ENCODE assay signal across 9 cellular contexts in the genomic region with DNA sequence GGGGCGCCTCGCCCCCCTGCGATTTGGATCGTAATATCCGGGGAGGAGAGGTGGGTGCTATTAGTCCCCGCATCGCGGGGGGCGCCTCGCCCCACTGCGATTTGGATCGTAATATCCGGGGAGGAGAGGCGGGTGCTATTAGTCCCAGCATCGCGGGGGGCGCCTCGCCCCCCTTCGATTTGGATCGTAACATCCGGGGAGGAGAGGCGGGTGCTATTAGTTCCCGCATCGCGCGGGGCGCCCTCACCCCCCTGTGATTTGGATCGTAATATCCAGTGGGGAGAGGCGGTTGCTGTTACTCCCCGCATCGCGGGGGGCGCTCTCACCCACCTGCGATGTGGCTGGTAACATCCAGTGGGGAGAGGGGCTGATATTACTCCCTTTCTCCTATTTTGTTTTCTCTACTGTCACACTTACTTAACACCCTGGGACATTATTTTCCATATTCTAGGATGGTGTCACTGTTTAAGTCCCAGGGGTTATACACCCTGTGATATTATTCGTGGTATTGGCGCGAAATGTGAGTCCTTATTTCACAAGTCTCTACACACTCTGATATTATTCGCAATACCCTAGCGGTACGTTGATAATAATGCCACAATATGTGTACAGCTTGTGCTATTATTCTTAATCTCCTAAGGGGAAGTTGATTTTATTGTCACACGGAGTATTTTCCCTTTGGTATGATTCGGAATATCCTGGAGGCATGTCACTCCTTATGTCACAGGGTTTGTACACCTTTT. TPM values are rescaled to one million over a fixed set of nuclear protein-coding genes. Genes with fewer than 3 reads are reported as not detected.
A peak's percentile ranks its signal among the peaks of the same experiment; 100 is the strongest.
DNase-seq lines count a peak whose midpoint lies in the region; ATAC-seq, FAIRE-seq and TF ChIP-seq lines count a peak whose summit lies in the region.
"Had no signal": no experiment of that assay in that cellular context is flagged by ENCODE, and none has a peak within 500 bp of the region (broad histone marks: within the 10 kb centered on the region; RNA-seq: fewer than 3 reads in every experiment).

No MANE protein-coding gene starts in this region.

- H3K36me3 ChIP-seq in small intestine (ENCODE audit: control insufficient read depth in 2 of 2, insufficient read depth in 2 of 2, low read length in 2 of 2), result no peaks in the 10 kb centered on the region

- peak; percentile 97 to 100 for ATAC-seq in A549
- no peak for ATAC-seq in HG02973 (IDR thresholded peaks at IDR 0.05; ENCODE audit: unreplicated experiment)

- intact Hi-C loops in dorsolateral prefrontal cortex (cut with DNase I), result no loop called here

- TF ChIP-seq RAD21 in A549 (conservative IDR thresholded peaks at IDR 0.05 in 1 of 2, IDR thresholded peaks at IDR 0.05 in 1 of 2), result peak in 1 of 2 experiments; percentile 18; a peak in 1 of 5 replicates

- H3K4me2 ChIP-seq in A549, result peak overlapping the region; percentile 94

- TF ChIP-seq CTCF in A549 (IDR thresholded peaks at IDR 0.05), result peak; percentile 68
- TF ChIP-seq CTCF in GM20000 (IDR thresholded peaks at IDR 0.05; ENCODE audit: extremely low read depth, missing control alignments), result peak; percentile 45
- peak; percentile 79 for TF ChIP-seq CTCF in VCaP (conservative IDR thresholded peaks at IDR 0.05)
- peak in 17 of 56 donors; percentile 7 to 40 (median 24) for TF ChIP-seq CTCF in dorsolateral prefrontal cortex (IDR thresholded peaks at IDR 0.05 in 54 of 56, conservative IDR thresholded peaks at IDR 0.05 in 2 of 56; ENCODE audit: low read depth in 1 of 56, partially characterized antibody in 56 of 56)

- H3K4me1 ChIP-seq in A549, result 0 out of 3 replicates have a peak, but pooled peaks cover 6% of the 10 kb centered on the region
- H3K4me1 ChIP-seq in small intestine (ENCODE audit: control insufficient read depth in 2 of 2, insufficient read depth in 1 of 2, low read depth in 1 of 2, low read length in 1 of 2), result no peaks in the 10 kb centered on the region

- peaks cover 0 to 18% (median 4%) of the 10 kb centered on the region in 45 donors for H3K27me3 ChIP-seq in dorsolateral prefrontal cortex
- H3K27me3 ChIP-seq in small intestine (ENCODE audit: control insufficient read depth in 2 of 2, insufficient read depth in 2 of 2, low read length in 2 of 2), result no peaks in the 10 kb centered on the region

- CTCF ChIA-PET in A549 (lab: Yijun Ruan, JAX), result interaction anchor here (0.6 kb wide), 1 partner anchor 9 kb away, joined by 5 read pairs; no protein-coding TSS in a partner anchor

- POLR2A ChIA-PET in A549 (lab: Yijun Ruan, JAX), result no interaction called here

- H3K27ac ChIP-seq in A549, result peak overlapping the region; percentile 49 to 75; a peak in 5 of 6 replicates
- H3K27ac ChIP-seq in VCaP, result no peak overlapping the region
- H3K27ac ChIP-seq in dorsolateral prefrontal cortex, result no peak overlapping the region
- no peak overlapping the region for H3K27ac ChIP-seq in small intestine (ENCODE audit: low read depth in 1 of 2, low read length in 1 of 2)

- WGBS in A549 (ENCODE audit: missing lambda C conversion rate), result 44% methylated on average over 27 of the region's 42 CpGs
- 23 to 27% (median 24%) methylated on average over 35 to 42 of the region's 42 CpGs for WGBS in small intestine, 3 donors

- FAIRE-seq in A549 (lab: Jason Lieb, UNC) (no peak), small intestine (lab: Jason Lieb, UNC) (no peak)
- FAIRE-seq: GM18507 had no signal

- TF ChIP-seq POLR2A in A549 (IDR thresholded peaks at IDR 0.05; ENCODE audit: low read length), result no peak

- H3K9me3 ChIP-seq in A549, result no peaks in the 10 kb centered on the region
- no peaks in the 10 kb centered on the region for H3K9me3 ChIP-seq in small intestine (ENCODE audit: control insufficient read depth, low read depth)

- DNase-seq in A549 (ENCODE audit: low read depth in 1 of 2, low spot score in 1 of 2), result peak; percentile 56 to 63
- DNase-seq in GM20000 (ENCODE audit: low spot score), result peak; percentile 32
- no peak for DNase-seq in dorsolateral prefrontal cortex
- peak; percentile 8 for DNase-seq in small intestine
- DNase-seq in inferior parietal cortex (ENCODE audit: extremely low spot score), result no peak
- DNase-seq in foreskin melanocyte, result no peak

- peak overlapping the region; percentile 63 for H3K4me3 ChIP-seq in A549
- peak overlapping the region in 33 of 59 donors; percentile 9 to 56 (median 35) for H3K4me3 ChIP-seq in dorsolateral prefrontal cortex
- H3K4me3 ChIP-seq in small intestine (ENCODE audit: low read depth in 1 of 2, low read length in 2 of 2), result peak overlapping the region in 1 of 2 donors; percentile 2

- no peak for TF ChIP-seq EP300 in A549 (IDR thresholded peaks at IDR 0.05)

TF ChIP-seq in A549, 52 proteins besides CTCF, POLR2A, EP300 and RAD21:
- TF ChIP-seq CBX2 (IDR thresholded peaks at IDR 0.05; ENCODE audit: borderline replicate concordance, low read depth), result no peak
- no peak for TF ChIP-seq JUN (IDR thresholded peaks at IDR 0.05)
- no peak for TF ChIP-seq KDM1A (IDR thresholded peaks at IDR 0.05; ENCODE audit: low read depth)
- TF ChIP-seq SMC3 (IDR thresholded peaks at IDR 0.05), result no peak
- no peak for TF ChIP-seq NPAS2 (CRISPR knock-in tag; IDR thresholded peaks at IDR 0.05; ENCODE audit: borderline replicate concordance)

RNA-seq across cellular contexts. Expression of gene ALDH3B2, which starts 57.8 kb away (rescaled TPM):
- polyA plus RNA-seq in A549 (2011; rRNA removed) (not detected in 2 replicates), A549 (2017; fragmentation: RNase III; extraction: RNeasy Plus Mini Kit Qiagen cat#74134 plus additional on column Dnase treatment) (not detected in 3 replicates), small intestine (under 1 TPM in 1 of 3 donors, not detected in 2; 0.12 TPM)
- polyA plus RNA-seq in A549 (2012; cell fraction: cytosol; rRNA removed), result 0.01 TPM in 1 of 2 replicates, not detected in the other
- not detected in 2 replicates for polyA plus RNA-seq in A549 (2012; cell fraction: nucleus; rRNA removed)
- not detected in 2 replicates for polyA minus RNA-seq in A549 (2011; rRNA and poly(A)+ RNA removed)
- total RNA-seq in dorsolateral prefrontal cortex, result not detected

Comparison
In these comparisons a context has a peak if more than half of its experiments do, and no peak if none do; other contexts are left out.
1. DNase-seq: peak in A549 (2 of 2), GM20000 (single experiment) and small intestine (single experiment); none in dorsolateral prefrontal cortex (0 of 10), inferior parietal cortex (single experiment) and foreskin melanocyte (single experiment).
2. H3K27ac ChIP-seq: peak in A549 (2 of 2); none in VCaP (single experiment), dorsolateral prefrontal cortex (0 of 59) and small intestine (0 of 2).